ENCODE assay signal across 13 cellular contexts in the genomic region with DNA sequence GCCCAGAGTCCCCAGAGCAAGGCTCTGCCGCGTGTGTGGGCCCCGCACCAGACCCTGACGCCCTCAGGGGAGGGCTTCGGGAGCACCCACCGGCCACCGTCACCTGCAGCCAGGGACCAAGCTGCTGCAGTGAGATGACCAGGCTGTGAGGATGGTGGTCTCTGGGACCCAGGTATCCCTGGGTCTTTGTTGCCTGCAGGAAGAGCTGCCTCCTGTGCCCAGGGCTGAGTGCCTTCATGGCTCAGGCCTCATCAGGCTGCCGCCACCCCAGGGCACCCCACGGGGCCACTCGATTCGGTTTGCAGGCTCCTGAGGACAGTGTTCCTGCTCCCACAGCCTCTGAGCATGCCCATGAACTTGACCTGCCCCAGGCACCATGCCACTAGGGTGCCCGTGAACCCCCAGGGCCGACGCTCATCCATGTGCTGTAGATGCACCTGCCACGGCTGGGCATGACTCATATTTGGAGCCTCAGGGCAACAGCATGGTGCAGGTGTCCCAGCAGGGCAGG.
DNase-seq lines count a peak whose midpoint lies in the region; ATAC-seq, FAIRE-seq and TF ChIP-seq lines count a peak whose summit lies in the region.
"Had no signal": no experiment of that assay in that cellular context is flagged by ENCODE, and none has a peak within 500 bp of the region (broad histone marks: within the 10 kb centered on the region; RNA-seq: fewer than 3 reads in every experiment).

No MANE protein-coding gene starts in this region.

- H3K36me3 Mint-ChIP-seq in activated T-cell treated with anti-CD3 and anti-CD28 coated beads, Interleukin-2, amount 50 U/mL, for 24 hours (ENCODE audit: low read depth) = peaks cover 37% of the 10 kb centered on the region
- H3K36me3 Mint-ChIP-seq in activated T-helper 17 cell treated with anti-CD3 and anti-CD28 coated beads, Interleukin-2, amount 50 U/mL, for 72 hours (ENCODE audit: low read depth) = no peaks in the 10 kb centered on the region
- peaks cover 45% of the 10 kb centered on the region for H3K36me3 Mint-ChIP-seq in stimulated activated effector memory CD8-positive, alpha-beta T cell treated with anti-CD3 and anti-CD28 coated beads, Interleukin-12 subunit alpha, Interleukin-12 subunit beta, amount 100 ng/mL, for 72 hours
- H3K36me3 Mint-ChIP-seq: mesothelial cell of epicardium had no signal

- no peaks in the 10 kb centered on the region for H3K27me3 Mint-ChIP-seq in activated T-cell treated with anti-CD3 and anti-CD28 coated beads, Interleukin-2, amount 50 U/mL, for 24 hours
- H3K27me3 Mint-ChIP-seq in activated T-helper 17 cell treated with anti-CD3 and anti-CD28 coated beads, Interleukin-2, amount 50 U/mL, for 72 hours = no peaks in the 10 kb centered on the region

- no peak for DNase-seq in activated T-cell treated with anti-CD3 and anti-CD28 coated beads, Interleukin-2, amount 50 U/mL, for 24 hours
- DNase-seq in activated T-cell treated with anti-CD3 and anti-CD28 coated beads for 4 hours (no peak), D721Med (ENCODE audit: insufficient read length, low spot score) (no peak), dedifferentiated amniotic fluid mesenchymal stem cell (ENCODE audit: extremely low spot score) (no peak)
- peak in 1 of 2 donors; percentile 51 for DNase-seq in stimulated activated effector memory CD8-positive, alpha-beta T cell treated with anti-CD3 and anti-CD28 coated beads, Interleukin-12 subunit alpha, Interleukin-12 subunit beta, amount 100 ng/mL, for 72 hours (ENCODE audit: low spot score in 2 of 2)
- DNase-seq: cerebellar nuclear complex, NCI-H2029 treated with DMSO at 0.1 percent for 48 hours, NCI-H748 treated with DMSO at 0.1 percent for 48 hours, T-helper 9 cell had no signal

- peak overlapping the region; percentile 98 for H3K27ac ChIP-seq in KOPT-K1 (ENCODE audit: low read depth, low read length, poor library complexity, severe bottlenecking)

- no peak for TF ChIP-seq CTCF in D721Med (IDR thresholded peaks at IDR 0.05; ENCODE audit: insufficient read depth, missing control alignments)

- no peak for ATAC-seq in activated T-helper 17 cell treated with anti-CD3 and anti-CD28 coated beads, Interleukin-2, amount 50 U/mL, for 72 hours (replicated peaks)
- ATAC-seq in stimulated activated effector memory CD8-positive, alpha-beta T cell treated with anti-CD3 and anti-CD28 coated beads, Interleukin-12 subunit alpha, Interleukin-12 subunit beta, amount 100 ng/mL, for 72 hours = no peak
- ATAC-seq in HG03520 (IDR thresholded peaks at IDR 0.05; ENCODE audit: unreplicated experiment) = no peak

- no peak for FAIRE-seq in D721Med (lab: Jason Lieb, UNC)

- peak overlapping the region; percentile 93 for H3K27ac Mint-ChIP-seq in activated T-cell treated with anti-CD3 and anti-CD28 coated beads, Interleukin-2, amount 50 U/mL, for 24 hours
- H3K27ac Mint-ChIP-seq in activated T-helper 17 cell treated with anti-CD3 and anti-CD28 coated beads, Interleukin-2, amount 50 U/mL, for 72 hours = peak overlapping the region; percentile 55
- H3K27ac Mint-ChIP-seq in stimulated activated effector memory CD8-positive, alpha-beta T cell treated with anti-CD3 and anti-CD28 coated beads, Interleukin-12 subunit alpha, Interleukin-12 subunit beta, amount 100 ng/mL, for 72 hours = peak overlapping the region; percentile 97
- H3K27ac Mint-ChIP-seq: mesothelial cell of epicardium had no signal

- no peaks in the 10 kb centered on the region for H3K9me3 ChIP-seq in KOPT-K1 (ENCODE audit: insufficient read depth, low read length, poor library complexity, severe bottlenecking)

- H3K36me3 ChIP-seq in KOPT-K1 (ENCODE audit: insufficient read depth, low read length) = peaks cover 73% of the 10 kb centered on the region

- peaks cover 73% of the 10 kb centered on the region for H3K4me1 Mint-ChIP-seq in activated T-cell treated with anti-CD3 and anti-CD28 coated beads, Interleukin-2, amount 50 U/mL, for 24 hours (ENCODE audit: low read depth)
- peaks cover 59% of the 10 kb centered on the region for H3K4me1 Mint-ChIP-seq in activated T-helper 17 cell treated with anti-CD3 and anti-CD28 coated beads, Interleukin-2, amount 50 U/mL, for 72 hours
- peaks cover 70% of the 10 kb centered on the region for H3K4me1 Mint-ChIP-seq in stimulated activated effector memory CD8-positive, alpha-beta T cell treated with anti-CD3 and anti-CD28 coated beads, Interleukin-12 subunit alpha, Interleukin-12 subunit beta, amount 100 ng/mL, for 72 hours

- peak overlapping the region; percentile 77 for H3K4me3 Mint-ChIP-seq in activated T-cell treated with anti-CD3 and anti-CD28 coated beads, Interleukin-2, amount 50 U/mL, for 24 hours
- peak overlapping the region; percentile 79 for H3K4me3 Mint-ChIP-seq in activated T-helper 17 cell treated with anti-CD3 and anti-CD28 coated beads, Interleukin-2, amount 50 U/mL, for 72 hours
- peak overlapping the region; percentile 88 for H3K4me3 Mint-ChIP-seq in stimulated activated effector memory CD8-positive, alpha-beta T cell treated with anti-CD3 and anti-CD28 coated beads, Interleukin-12 subunit alpha, Interleukin-12 subunit beta, amount 100 ng/mL, for 72 hours
- H3K4me3 Mint-ChIP-seq: mesothelial cell of epicardium had no signal

- no peaks in the 10 kb centered on the region for H3K9me3 Mint-ChIP-seq in activated T-cell treated with anti-CD3 and anti-CD28 coated beads, Interleukin-2, amount 50 U/mL, for 24 hours
- H3K9me3 Mint-ChIP-seq in activated T-helper 17 cell treated with anti-CD3 and anti-CD28 coated beads, Interleukin-2, amount 50 U/mL, for 72 hours = no peaks in the 10 kb centered on the region
- no peaks in the 10 kb centered on the region for H3K9me3 Mint-ChIP-seq in stimulated activated effector memory CD8-positive, alpha-beta T cell treated with anti-CD3 and anti-CD28 coated beads, Interleukin-12 subunit alpha, Interleukin-12 subunit beta, amount 100 ng/mL, for 72 hours
- H3K9me3 Mint-ChIP-seq: mesothelial cell of epicardium had no signal
